13 cellular contexts compared by ENCODE assay signal in the genomic region with DNA sequence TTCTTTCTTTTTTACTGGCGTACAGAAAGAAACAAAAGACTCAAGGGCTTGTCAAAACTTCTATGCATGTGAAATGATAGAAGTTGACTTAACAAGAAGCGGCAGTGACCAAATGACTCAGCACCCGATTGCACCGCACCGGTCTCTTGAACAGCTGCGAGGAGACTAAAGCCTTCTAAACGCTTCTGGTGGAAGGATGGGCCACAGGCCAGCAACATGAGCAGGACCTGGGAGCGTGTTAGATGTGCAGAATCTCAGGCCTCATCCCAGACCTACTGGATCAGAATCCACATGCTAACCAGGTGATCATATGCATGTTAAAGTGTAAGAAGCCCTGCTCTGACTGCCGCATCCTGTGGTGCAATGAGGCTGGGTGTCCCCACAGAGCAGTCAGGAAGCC. TPM values are rescaled to one million over a fixed set of nuclear protein-coding genes. Genes with fewer than 3 reads are reported as not detected.
"Had no signal": no experiment of that assay in that cellular context is flagged by ENCODE, and none has a peak within 500 bp of the region (broad histone marks: within the 10 kb centered on the region; RNA-seq: fewer than 3 reads in every experiment).

No MANE protein-coding gene starts in this region.

RNA-seq across cellular contexts. Expression of gene LGALS9C, which starts 31.1 kb away (rescaled TPM):
- total RNA-seq: naive thymus-derived CD8-positive, alpha-beta T cell; neural crest cell; omental fat pad; osteocyte; posterior vena cava; renal cortical epithelial cell; subcutaneous adipose tissue; temporal lobe; thoracic aorta; thyroid gland; tibial nerve; ureter had no signal
- polyA plus RNA-seq: naive thymus-derived CD8-positive, alpha-beta T cell; right cardiac atrium had no signal
